1 cellular context compared by ENCODE assay signal in the genomic region with DNA sequence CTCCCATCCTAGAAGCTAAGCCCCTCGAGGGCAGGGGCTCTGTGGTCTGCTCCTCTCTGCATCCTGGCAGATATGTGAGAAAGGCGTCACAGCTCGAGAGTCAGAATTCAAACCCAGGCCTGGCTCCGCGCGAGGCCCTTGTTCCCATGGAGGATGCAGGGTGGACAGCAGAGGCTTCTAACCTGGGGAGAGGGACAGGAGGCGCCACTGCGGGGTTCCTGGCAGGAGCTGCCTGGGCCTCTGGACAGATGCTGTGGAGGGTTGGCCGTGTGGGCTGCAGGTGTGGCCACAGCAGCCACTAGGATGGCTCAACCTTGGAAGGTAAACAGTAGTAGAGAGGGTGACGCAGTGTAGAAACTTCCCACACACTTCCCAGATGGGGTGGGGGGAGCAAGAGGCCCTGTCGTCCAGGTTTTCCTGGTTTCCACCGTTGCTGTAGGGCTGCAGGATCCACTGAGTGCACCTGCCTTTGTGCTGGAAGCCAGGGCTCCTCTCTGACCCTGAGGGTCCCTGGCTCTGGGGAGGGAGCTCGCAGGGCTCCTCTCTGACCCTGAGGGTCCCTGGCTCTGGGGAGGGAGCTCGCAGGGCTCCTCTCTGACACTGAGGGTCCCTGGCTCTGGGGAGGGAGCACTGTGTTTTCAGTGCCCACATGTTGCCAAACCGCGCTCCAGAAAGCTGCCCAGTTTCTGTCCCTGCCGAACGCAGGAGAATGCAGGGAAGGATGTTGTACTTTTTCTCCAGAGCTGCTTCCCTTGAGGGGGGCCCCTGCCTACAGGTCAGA.
TF ChIP-seq lines count a peak whose summit lies in the region.

No MANE protein-coding gene starts in this region.

TF ChIP-seq in HepG2, 621 proteins besides CTCF, POLR2A, EP300 and RAD21:
- TF ChIP-seq, protein P1, sequence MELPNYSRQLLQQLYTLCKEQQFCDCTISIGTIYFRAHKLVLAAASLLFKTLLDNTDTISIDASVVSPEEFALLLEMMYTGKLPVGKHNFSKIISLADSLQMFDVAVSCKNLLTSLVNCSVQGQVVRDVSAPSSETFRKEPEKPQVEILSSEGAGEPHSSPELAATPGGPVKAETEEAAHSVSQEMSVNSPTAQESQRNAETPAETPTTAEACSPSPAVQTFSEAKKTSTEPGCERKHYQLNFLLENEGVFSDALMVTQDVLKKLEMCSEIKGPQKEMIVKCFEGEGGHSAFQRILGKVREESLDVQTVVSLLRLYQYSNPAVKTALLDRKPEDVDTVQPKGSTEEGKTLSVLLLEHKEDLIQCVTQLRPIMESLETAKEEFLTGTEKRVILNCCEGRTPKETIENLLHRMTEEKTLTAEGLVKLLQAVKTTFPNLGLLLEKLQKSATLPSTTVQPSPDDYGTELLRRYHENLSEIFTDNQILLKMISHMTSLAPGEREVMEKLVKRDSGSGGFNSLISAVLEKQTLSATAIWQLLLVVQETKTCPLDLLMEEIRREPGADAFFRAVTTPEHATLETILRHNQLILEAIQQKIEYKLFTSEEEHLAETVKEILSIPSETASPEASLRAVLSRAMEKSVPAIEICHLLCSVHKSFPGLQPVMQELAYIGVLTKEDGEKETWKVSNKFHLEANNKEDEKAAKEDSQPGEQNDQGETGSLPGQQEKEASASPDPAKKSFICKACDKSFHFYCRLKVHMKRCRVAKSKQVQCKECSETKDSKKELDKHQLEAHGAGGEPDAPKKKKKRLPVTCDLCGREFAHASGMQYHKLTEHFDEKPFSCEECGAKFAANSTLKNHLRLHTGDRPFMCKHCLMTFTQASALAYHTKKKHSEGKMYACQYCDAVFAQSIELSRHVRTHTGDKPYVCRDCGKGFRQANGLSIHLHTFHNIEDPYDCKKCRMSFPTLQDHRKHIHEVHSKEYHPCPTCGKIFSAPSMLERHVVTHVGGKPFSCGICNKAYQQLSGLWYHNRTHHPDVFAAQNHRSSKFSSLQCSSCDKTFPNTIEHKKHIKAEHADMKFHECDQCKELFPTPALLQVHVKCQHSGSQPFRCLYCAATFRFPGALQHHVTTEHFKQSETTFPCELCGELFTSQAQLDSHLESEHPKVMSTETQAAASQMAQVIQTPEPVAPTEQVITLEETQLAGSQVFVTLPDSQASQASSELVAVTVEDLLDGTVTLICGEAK (IDR thresholded peaks at IDR 0.05): no peak
- TF ChIP-seq, protein P1 (CRISPR knock-in tag; IDR thresholded peaks at IDR 0.05): peak; percentile 5; the same call in 1 of the 2 replicates
- TF ChIP-seq ATRX (CRISPR knock-in tag; IDR thresholded peaks at IDR 0.05; ENCODE audit: borderline replicate concordance): no peak
TF ChIP-seq in HepG2: peak in this region for 1.
